In genomic region chr9:127523312-127523851, GRCh38 we compare ENCODE assay signal across 8 cellular contexts.
DNase-seq lines count a peak whose midpoint lies in the region; ATAC-seq lines count a peak whose summit lies in the region.

No MANE protein-coding gene starts in this region.

- DNase-seq in activated T-cell treated with anti-CD3 and anti-CD28 coated beads for 48 hours (ENCODE audit: low read depth) (peak; percentile 25), activated T-cell treated with anti-CD3 and anti-CD28 coated beads for 4 hours (no peak), SKM-1 (lab: John Stamatoyannopoulos, UW; ENCODE audit: unreplicated experiment) (peak; percentile 6), fibroblast of gingiva (ENCODE audit: low read depth) (peak; percentile 66), amygdala (lab: John Stamatoyannopoulos, UW) (no peak), COR-L47 (lab: John Stamatoyannopoulos, UW) (no peak)
- DNase-seq in stimulated activated naive CD8-positive, alpha-beta T cell treated with anti-CD3 and anti-CD28 coated beads, Interleukin-15, Interleukin-2, amounts not matched to agents 100 U/mL and 50 U/mL, for 24 hours, result peak; percentile 58

- no peak for ATAC-seq in stimulated activated naive CD8-positive, alpha-beta T cell treated with anti-CD3 and anti-CD28 coated beads, Interleukin-15, Interleukin-2, amounts not matched to agents 100 U/mL and 50 U/mL, for 24 hours
- no peak for ATAC-seq in GM19395 (IDR thresholded peaks at IDR 0.05; ENCODE audit: unreplicated experiment)

Comparison
In these comparisons a context has a peak if more than half of its experiments do, and no peak if none do; other contexts are left out.
1. DNase-seq: peak in activated T-cell treated with anti-CD3 and anti-CD28 coated beads for 48 hours (single experiment), SKM-1 (single experiment), fibroblast of gingiva (single experiment) and stimulated activated naive CD8-positive, alpha-beta T cell treated with anti-CD3 and anti-CD28 coated beads, Interleukin-15, Interleukin-2, amounts not matched to agents 100 U/mL and 50 U/mL, for 24 hours (single experiment); none in activated T-cell treated with anti-CD3 and anti-CD28 coated beads for 4 hours (single experiment), amygdala (0 of 56) and COR-L47 (single experiment).